In the genomic region with DNA sequence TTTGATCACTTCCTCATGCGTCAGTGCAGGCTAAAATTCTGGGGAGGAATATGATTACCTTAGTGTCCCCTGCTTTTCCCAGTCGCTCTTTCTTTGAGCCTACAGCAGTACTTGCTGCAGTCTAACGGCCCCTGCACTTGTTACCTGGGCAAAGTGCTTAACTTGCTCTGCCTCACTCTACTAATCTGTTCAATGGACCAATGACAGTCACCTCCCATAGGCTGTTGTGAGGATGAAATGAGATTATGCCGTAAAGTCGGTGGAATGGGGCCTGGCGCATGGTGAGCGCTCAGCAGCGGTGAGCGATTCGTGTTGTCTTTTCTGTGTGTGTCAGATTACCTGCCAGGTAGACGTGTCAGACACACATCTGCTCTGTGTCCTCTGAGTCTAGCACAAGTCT, we compare ENCODE assay signal across 23 cellular contexts. TPM values are rescaled to one million over a fixed set of nuclear protein-coding genes. Genes with fewer than 3 reads are reported as not detected.
DNase-seq lines count a peak whose midpoint lies in the region; ATAC-seq, FAIRE-seq and TF ChIP-seq lines count a peak whose summit lies in the region.
"Had no signal": no experiment of that assay in that cellular context is flagged by ENCODE, and none has a peak within 500 bp of the region (broad histone marks: within the 10 kb centered on the region; RNA-seq: fewer than 3 reads in every experiment).

No MANE protein-coding gene starts in this region.

- H3K36me3 ChIP-seq in right atrium auricular region (no peaks in the 10 kb centered on the region), mesenchymal stem cell (ENCODE audit: control insufficient read depth in 1 of 2, insufficient read depth in 2 of 2, low read depth in 1 of 2, low read length in 2 of 2) (peaks cover 0 to 17% of the 10 kb centered on the region in 2 experiments), uterus (no peaks in the 10 kb centered on the region)

- FAIRE-seq in GM12892 (lab: Jason Lieb, UNC) = no peak
- FAIRE-seq: GM19239 had no signal

- H3K23ac ChIP-seq in mesenchymal stem cell (ENCODE audit: low read length in 2 of 2) = no peak overlapping the region

- no peak overlapping the region for H4K91ac ChIP-seq in mesenchymal stem cell (ENCODE audit: low read length)

- no peak overlapping the region for H2BK120ac ChIP-seq in mesenchymal stem cell (ENCODE audit: low read depth, low read length)

- H2AK5ac ChIP-seq in mesenchymal stem cell (ENCODE audit: low read length, severe bottlenecking) = no peak overlapping the region

- H3K79me1 ChIP-seq in mesenchymal stem cell (replicated peaks; ENCODE audit: low read length, poor library complexity, severe bottlenecking) = no peaks in the 10 kb centered on the region

- intact Hi-C loops in Right ventricle myocardium inferior (cut with DNase I) (no loop called here), uterus (cut with DNase I; ENCODE audit: low total_unique reads) (loop anchor here (10.0 kb wide), 1 partner anchor 53 kb away; no protein-coding TSS in a partner anchor)

- TF ChIP-seq POLR2A in uterus (IDR thresholded peaks at IDR 0.05) = no peak
- no peak for TF ChIP-seq POLR2A in GM12892 (IDR thresholded peaks at IDR 0.05; ENCODE audit: low read depth, low read length)

- H3K27ac ChIP-seq in right atrium auricular region (no peak overlapping the region), mesenchymal stem cell (ENCODE audit: low read length, poor library complexity, severe bottlenecking) (no peak overlapping the region), uterus (peak overlapping the region; percentile 65 to 78)
- H3K27ac ChIP-seq: BLaER1 had no signal

- H4K8ac ChIP-seq in mesenchymal stem cell (ENCODE audit: low read length) = no peak overlapping the region

- H3K27me3 ChIP-seq in right atrium auricular region (no peaks in the 10 kb centered on the region), mesenchymal stem cell (ENCODE audit: control insufficient read depth in 1 of 2, insufficient read depth in 1 of 2, low read length in 2 of 2) (no peaks in the 10 kb centered on the region), uterus (no peaks in the 10 kb centered on the region)
- H3K27me3 ChIP-seq: BLaER1 had no signal

- H3K9ac ChIP-seq in mesenchymal stem cell (ENCODE audit: low read length) = peak overlapping the region; percentile 84
- H3K9ac ChIP-seq: BLaER1 had no signal

- no peak overlapping the region for H2AFZ ChIP-seq in mesenchymal stem cell (ENCODE audit: low read depth, low read length)

- no peak overlapping the region for H3K14ac ChIP-seq in mesenchymal stem cell (ENCODE audit: low read length in 2 of 2)

- no peak overlapping the region for H2BK12ac ChIP-seq in mesenchymal stem cell (ENCODE audit: low read length in 2 of 2)

- no peak overlapping the region for H2BK15ac ChIP-seq in mesenchymal stem cell (ENCODE audit: low read depth, poor library complexity, severe bottlenecking)

- no peak overlapping the region for H3K4me2 ChIP-seq in mesenchymal stem cell (ENCODE audit: low read length, poor library complexity, severe bottlenecking)
- H3K4me2 ChIP-seq: BLaER1 had no signal

- DNase-seq in Right ventricle myocardium inferior (ENCODE audit: missing footprints) = peak; percentile 28
- DNase-seq in right atrium auricular region (ENCODE audit: low spot score) = no peak
- DNase-seq in mesenchymal stem cell = no peak
- DNase-seq in uterus = no peak
- no peak for DNase-seq in hypothalamus (lab: John Stamatoyannopoulos, UW)
- no peak for DNase-seq in GM12892 (ENCODE audit: insufficient read length)
- DNase-seq: 8988T; CD4-positive, alpha-beta memory T cell; GF-D8; GOT3; KG1; MV-4-11; NCI-H187 treated with DMSO at 0.1 percent for 48 hours; NCI-H2227 treated with DMSO at 0.1 percent for 48 hours; NCI-H510A treated with DMSO at 0.1 percent for 48 hours; NCI-H82; OCI-M1; SHP77 treated with DMSO at 0.1 percent for 48 hours had no signal

- no peak for TF ChIP-seq CTCF in right atrium auricular region (IDR thresholded peaks at IDR 0.05)
- no peak for TF ChIP-seq CTCF in uterus (IDR thresholded peaks at IDR 0.05)

- H3K4me1 ChIP-seq in right atrium auricular region (peaks cover 0 to 36% of the 10 kb centered on the region in 2 donors), mesenchymal stem cell (ENCODE audit: control insufficient read depth, insufficient read depth, low read depth, low read length) (peaks cover 32% of the 10 kb centered on the region), uterus (peaks cover 9 to 10% of the 10 kb centered on the region in 2 donors)

- no peak overlapping the region for H3K4ac ChIP-seq in mesenchymal stem cell (ENCODE audit: low read depth in 1 of 2, low read length in 2 of 2)

- WGBS in mesenchymal stem cell = 97% methylated on average over 11 of the region's 11 CpGs

- no peak for ATAC-seq in Right ventricle myocardium inferior
- ATAC-seq in SK-N-SH treated with all-trans-retinoic acid at 6 μM for 48 hours = no peak
- ATAC-seq in GM21825 (IDR thresholded peaks at IDR 0.05; ENCODE audit: unreplicated experiment) = no peak
- ATAC-seq: HCT116 had no signal

- no peak overlapping the region for H2BK5ac ChIP-seq in mesenchymal stem cell (ENCODE audit: low read depth, low read length, poor library complexity, severe bottlenecking)

- H3K9me3 ChIP-seq in right atrium auricular region = no peaks in the 10 kb centered on the region
- no peaks in the 10 kb centered on the region for H3K9me3 ChIP-seq in mesenchymal stem cell (ENCODE audit: control insufficient read depth, low read length)
- H3K9me3 ChIP-seq in uterus = no peaks in the 10 kb centered on the region
- H3K9me3 ChIP-seq: BLaER1 had no signal

- H3K4me3 ChIP-seq in right atrium auricular region (no peak overlapping the region), mesenchymal stem cell (ENCODE audit: insufficient read depth in 1 of 2, low read depth in 1 of 2, low read length in 2 of 2) (peak overlapping the region in 1 of 2 experiments; percentile 71), uterus (no peak overlapping the region)
- H3K4me3 ChIP-seq: BLaER1 had no signal

- no peak overlapping the region for H3K18ac ChIP-seq in mesenchymal stem cell (ENCODE audit: low read depth in 1 of 2, low read length in 2 of 2)

TF ChIP-seq in SK-N-SH treated with all-trans-retinoic acid at 6 μM for 48 hours, 23 proteins besides CTCF, POLR2A, EP300 and RAD21:
- TF ChIP-seq ZNF70 (CRISPR knock-in tag; IDR thresholded peaks at IDR 0.05) (peak; percentile 70; the same call in 1 of the 2 replicates), TOX (CRISPR knock-in tag; IDR thresholded peaks at IDR 0.05; ENCODE audit: borderline replicate concordance) (no peak)

RNA-seq across cellular contexts. Expression of gene TNS1, which starts 5.3 kb away (rescaled TPM):
- total RNA-seq in Right ventricle myocardium inferior = 705 TPM
- 100 to 1,000 TPM; 393 to 720 TPM for total RNA-seq in right atrium auricular region
- polyA plus RNA-seq in mesenchymal stem cell (2013, experiment 1 of 2) = 6.3 TPM
- 5.1 TPM for polyA plus RNA-seq in mesenchymal stem cell (2013, experiment 2 of 2)
- total RNA-seq in uterus = 1,000 to 10,000 TPM in 1 of 4 donors, 100 to 1,000 TPM in 3; 144 to 1,338 (median 313) TPM
- 1.6 TPM for polyA plus RNA-seq in GM12892 (2012; ENCODE audit: missing spikeins)
- polyA plus RNA-seq: CD4-positive, alpha-beta memory T cell had no signal

Comparison
In these comparisons a context has a peak if more than half of its experiments do, and no peak if none do; other contexts are left out.
1. H3K27ac ChIP-seq: peak in uterus (2 of 2); none in right atrium auricular region (0 of 2) and mesenchymal stem cell (single experiment).